ENCODE assay signal across 23 cellular contexts in genomic region chr3:163776753-163777152, GRCh38.
DNase-seq lines count a peak whose midpoint lies in the region; ATAC-seq, FAIRE-seq and TF ChIP-seq lines count a peak whose summit lies in the region.
"Had no signal": no experiment of that assay in that cellular context is flagged by ENCODE, and none has a peak within 500 bp of the region (broad histone marks: within the 10 kb centered on the region; RNA-seq: fewer than 3 reads in every experiment).

No MANE protein-coding gene starts in this region.

- H3K27ac ChIP-seq in SU-DHL-6 (ENCODE audit: low read depth, low read length) (peak overlapping the region; percentile 46), HepG2 (ENCODE audit: extremely low read length, insufficient read depth, low read length) (no peak overlapping the region)

- ATAC-seq in HepG2 = 0 out of 3 replicates have a peak, but pooled peaks have one; percentile 32
- no peak for ATAC-seq in left ventricle myocardium superior
- no peak for ATAC-seq in GM21423 (IDR thresholded peaks at IDR 0.05; ENCODE audit: unreplicated experiment)

- H3F3A ChIP-seq in SU-DHL-6 (ENCODE audit: insufficient read depth) = 0 out of 2 replicates have a peak, but pooled peaks cover 3% of the 10 kb centered on the region

- TF ChIP-seq EP300 in HepG2 (IDR thresholded peaks at IDR 0.05; ENCODE audit: low read depth in 2 of 2, low read length in 2 of 2) (no peak), HepG2 (CRISPR knock-in tag; IDR thresholded peaks at IDR 0.05; ENCODE audit: borderline replicate concordance) (no peak)

- no TSS peak for BruUV-seq in HepG2 (replicated peaks; lab: Mats Ljungman, UMichigan)

- TF ChIP-seq POLR2A in H54 (IDR thresholded peaks at IDR 0.05; ENCODE audit: low read depth, low read length) (no peak), HepG2 (IDR thresholded peaks at IDR 0.05; ENCODE audit: insufficient read depth in 1 of 2, low read depth in 2 of 2, low read length in 2 of 2) (no peak)

- H4K20me1 ChIP-seq in SU-DHL-6 (ENCODE audit: low read depth, low read length) (no peaks in the 10 kb centered on the region), HepG2 (ENCODE audit: insufficient read depth, low read length) (no peaks in the 10 kb centered on the region)

- H3K9ac ChIP-seq in SU-DHL-6 (ENCODE audit: low read length) (no peak overlapping the region), HepG2 (ENCODE audit: insufficient read depth, low read depth, low read length) (no peak overlapping the region)

- CTCF ChIA-PET in HepG2 (lab: Yijun Ruan, JAX; ENCODE audit: low intra/inter-chr PET ratio, low total read pairs) = no interaction called here

- H3K27me3 ChIP-seq in SU-DHL-6 (ENCODE audit: low read length) (no peaks in the 10 kb centered on the region), HepG2 (ENCODE audit: control insufficient read depth in 1 of 2, insufficient read depth in 2 of 2, low read length in 2 of 2) (no peaks in the 10 kb centered on the region)
- H3K27me3 ChIP-seq: BE2C had no signal

- peaks cover 11% of the 10 kb centered on the region for H3K4me1 ChIP-seq in HepG2 (ENCODE audit: insufficient read depth, low read length)
- H3K4me1 ChIP-seq: BE2C had no signal

- H3K79me2 ChIP-seq in SU-DHL-6 (ENCODE audit: insufficient read depth, low read length) (no peaks in the 10 kb centered on the region), HepG2 (ENCODE audit: insufficient read depth, low read length) (no peaks in the 10 kb centered on the region)

- no peaks in the 10 kb centered on the region for H3K9me2 ChIP-seq in SU-DHL-6 (replicated peaks; ENCODE audit: insufficient read depth, low read length)

- in situ Hi-C loops in HepG2 (cut with HindIII; ENCODE audit: extremely low pct_ligation_motif_present, low pct_unique_long_range_greater_than_20kb) = no loop called here

- POLR2A ChIA-PET in HepG2 (lab: Yijun Ruan, JAX) = no interaction called here

- FAIRE-seq in H54 (lab: Jason Lieb, UNC) (peak; percentile 41), HTR-8/SVneo (lab: Jason Lieb, UNC) (no peak), HepG2 (lab: Jason Lieb, UNC) (no peak)
- FAIRE-seq: G401.6, GM12892, GM18507 had no signal

- peak overlapping the region; percentile 60 for H2AFZ ChIP-seq in SU-DHL-6 (ENCODE audit: low read depth, low read length, severe bottlenecking)
- no peak overlapping the region for H2AFZ ChIP-seq in HepG2 (ENCODE audit: low read length)

- TF ChIP-seq CTCF in SU-DHL-6 (IDR thresholded peaks at IDR 0.05; ENCODE audit: insufficient read depth, low read length, poor library complexity, severe bottlenecking) (no peak), HepG2 (CRISPR knock-in tag; IDR thresholded peaks at IDR 0.05) (no peak)

- 0 out of 2 replicates have a peak, but pooled peaks cover 8% of the 10 kb centered on the region for H3K36me3 ChIP-seq in SU-DHL-6 (ENCODE audit: low read length)
- H3K36me3 ChIP-seq in HepG2 (replicated peaks in 1 of 2; ENCODE audit: control insufficient read depth in 1 of 2, insufficient read depth in 2 of 2, low read length in 2 of 2) = no peaks in the 10 kb centered on the region
- H3K36me3 ChIP-seq: BE2C had no signal

- peak overlapping the region; percentile 33 for H3K4me2 ChIP-seq in SU-DHL-6 (ENCODE audit: low read depth, low read length, poor library complexity, severe bottlenecking)
- no peak overlapping the region for H3K4me2 ChIP-seq in HepG2 (ENCODE audit: low read depth, low read length)

- DNase-seq in H54 (ENCODE audit: insufficient read length, low spot score) (no peak), HTR-8/SVneo (ENCODE audit: insufficient read length, low spot score) (peak; percentile 4), HepG2 (ENCODE audit: low spot score) (peak; percentile 49), NCI-H69 (lab: John Stamatoyannopoulos, UW) (no peak), left ventricle myocardium superior (no peak)
- no peak for DNase-seq in stimulated activated CD4-positive, alpha-beta T cell treated with anti-CD3 and anti-CD28 coated beads, Interleukin-1b, Interleukin-23, amount 100 ng/mL, for 48 hours
- DNase-seq: ACHN; BE2C; C1 segment of cervical spinal cord; CD4-positive, CD25-positive, alpha-beta regulatory T cell; CD8-positive, alpha-beta memory T cell; COR-L47; DMS 273 treated with DMSO at 0.1 percent for 48 hours; DMS53; DND-41; GOT3; H9; KBM-7 had no signal

- H3K9me3 ChIP-seq in SU-DHL-6 (ENCODE audit: insufficient read depth, low read length) (peaks cover 5% of the 10 kb centered on the region; the same call in 1 of the 2 replicates), HepG2 (ENCODE audit: low read length) (no peaks in the 10 kb centered on the region)
- H3K9me3 ChIP-seq: BE2C had no signal

- TF ChIP-seq RAD21 in HepG2 (CRISPR knock-in tag; IDR thresholded peaks at IDR 0.05) = no peak

- intact Hi-C loops in HepG2 (cut with micrococcal nuclease; ENCODE audit: unreplicated experiment) (no loop called here), left ventricle myocardium superior (cut with micrococcal nuclease) (no loop called here)

- H3K4me3 ChIP-seq in SU-DHL-6 (ENCODE audit: insufficient read depth, low read length, poor library complexity, severe bottlenecking) (no peak overlapping the region), HepG2 (replicated peaks in 1 of 3; ENCODE audit: insufficient read depth in 1 of 3, low read depth in 2 of 3, low read length in 3 of 3) (no peak overlapping the region)

TF ChIP-seq in HepG2, 621 proteins besides CTCF, POLR2A, EP300 and RAD21:
- TF ChIP-seq ZNF143 (CRISPR knock-in tag; IDR thresholded peaks at IDR 0.05) = no peak
- TF ChIP-seq ZNF563 (CRISPR knock-in tag; IDR thresholded peaks at IDR 0.05) = no peak

Comparison
In these comparisons a context has a peak if more than half of its experiments do, and no peak if none do; other contexts are left out.
1. DNase-seq: peak in HTR-8/SVneo (single experiment) and HepG2 (single experiment); none in H54 (single experiment), NCI-H69 (single experiment), left ventricle myocardium superior (single experiment) and stimulated activated CD4-positive, alpha-beta T cell treated with anti-CD3 and anti-CD28 coated beads, Interleukin-1b, Interleukin-23, amount 100 ng/mL, for 48 hours (single experiment).